27 cellular contexts compared by ENCODE assay signal in the genomic region with DNA sequence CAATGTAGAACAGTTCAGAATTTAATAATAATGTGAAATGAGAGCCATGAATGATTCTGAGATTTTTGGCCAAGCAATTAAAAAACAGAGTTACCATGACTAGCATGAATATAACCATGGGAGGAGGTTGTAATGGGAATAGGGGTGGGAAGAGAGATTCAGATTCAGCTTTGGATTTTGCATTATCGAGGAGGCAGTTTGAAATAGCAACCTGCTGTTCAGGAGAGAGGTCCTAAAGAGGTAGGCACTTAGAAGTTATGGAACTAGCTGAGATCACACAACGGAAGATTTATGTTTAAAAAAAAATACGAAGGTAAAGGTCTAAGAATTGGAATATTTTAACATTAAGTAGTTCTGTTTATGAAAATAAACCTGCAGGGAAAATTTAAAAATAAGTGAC.
"Had no signal": no experiment of that assay in that cellular context is flagged by ENCODE, and none has a peak within 500 bp of the region (broad histone marks: within the 10 kb centered on the region; RNA-seq: fewer than 3 reads in every experiment).

No MANE protein-coding gene starts in this region.

- H3K27me3 ChIP-seq: neural progenitor cell, ovary, right lobe of liver, sigmoid colon, stomach, thyroid gland, tibial nerve, upper lobe of left lung, vagina had no signal

- H3K4me3 Mint-ChIP-seq: natural killer cell; nephron; neural progenitor cell; stimulated activated effector memory CD8-positive, alpha-beta T cell treated with anti-CD3 and anti-CD28 coated beads, Interleukin-12 subunit alpha, Interleukin-12 subunit beta, amount 100 ng/mL, for 72 hours; stimulated activated naive B cell treated with anti-CD40 and anti-IgM and Interleukin-4, amounts not matched to agents 10 μg/mL and 1 μg/mL and 100 μg/mL, for 72 hours; stimulated activated naive CD8-positive, alpha-beta T cell treated with anti-CD3 and anti-CD28 coated beads, Interleukin-15, Interleukin-2, amounts not matched to agents 100 ng/mL and 50 ng/mL, for 24 hours had no signal

- H3K9me3 Mint-ChIP-seq: nephron; neural progenitor cell; stimulated activated naive B cell treated with anti-CD40 and anti-IgM and Interleukin-4, amounts not matched to agents 10 μg/mL and 1 μg/mL and 100 μg/mL, for 72 hours; stimulated activated naive CD8-positive, alpha-beta T cell treated with anti-CD3 and anti-CD28 coated beads, Interleukin-15, Interleukin-2, amounts not matched to agents 100 ng/mL and 50 ng/mL, for 24 hours had no signal

- H3K27ac Mint-ChIP-seq: natural killer cell; nephron; neural progenitor cell; progenitor cell of endocrine pancreas; stimulated activated effector memory CD8-positive, alpha-beta T cell treated with anti-CD3 and anti-CD28 coated beads, Interleukin-12 subunit alpha, Interleukin-12 subunit beta, amount 100 ng/mL, for 72 hours; stimulated activated naive B cell treated with anti-CD40 and anti-IgM and Interleukin-4, amounts not matched to agents 10 μg/mL and 1 μg/mL and 100 μg/mL, for 72 hours; stimulated activated naive CD8-positive, alpha-beta T cell treated with anti-CD3 and anti-CD28 coated beads, Interleukin-15, Interleukin-2, amounts not matched to agents 100 ng/mL and 50 ng/mL, for 24 hours had no signal

- H3K4me3 ChIP-seq: neural progenitor cell, ovary, psoas muscle, right lobe of liver, sigmoid colon, stomach, thoracic aorta, thyroid gland, tibial nerve, upper lobe of left lung, vagina had no signal

- H3K36me3 Mint-ChIP-seq: natural killer cell; neural progenitor cell; stimulated activated effector memory CD8-positive, alpha-beta T cell treated with anti-CD3 and anti-CD28 coated beads, Interleukin-12 subunit alpha, Interleukin-12 subunit beta, amount 100 ng/mL, for 72 hours; stimulated activated naive B cell treated with anti-CD40 and anti-IgM and Interleukin-4, amounts not matched to agents 10 μg/mL and 1 μg/mL and 100 μg/mL, for 72 hours had no signal

- H3K27ac ChIP-seq: neural progenitor cell, ovary, parathyroid adenoma, psoas muscle, right lobe of liver, sigmoid colon, stomach, thoracic aorta, thyroid gland, tibial nerve, upper lobe of left lung, vagina had no signal

- H3K36me3 ChIP-seq: neural progenitor cell, ovary, right lobe of liver, sigmoid colon, stomach, thoracic aorta, thyroid gland, tibial nerve, upper lobe of left lung, vagina had no signal

- DNase-seq: natural killer cell; occipital lobe; ovary; posterior cingulate gyrus; psoas muscle; right lobe of liver; sigmoid colon; small intestine; stimulated activated CD4-positive, alpha-beta T cell treated with anti-CD3 and anti-CD28 coated beads, Interleukin-15, amount 100 ng/mL, for 24 hours; stimulated activated CD4-positive, alpha-beta T cell treated with anti-CD3 and anti-CD28 coated beads, Interleukin-2, amount 100 ng/mL, for 24 hours; stimulated activated CD4-positive, alpha-beta T cell treated with anti-CD3 and anti-CD28 coated beads, Interleukin-2, amount 100 ng/mL, for 48 hours; stimulated activated CD4-positive, alpha-beta T cell treated with anti-CD3 and anti-CD28 coated beads, Interleukin-4, amount 100 ng/mL, for 24 hours; stimulated activated naive B cell treated with anti-CD40 and anti-IgM and Interleukin-4, amounts not matched to agents 10 μg/mL and 1 μg/mL and 100 μg/mL, for 72 hours; stimulated activated naive CD4-positive, alpha-beta T cell treated with Interleukin-2 at 50 U/mL for 16 hours; stomach; thyroid gland; trophoblast cell; upper lobe of left lung had no signal

- H3K9me3 ChIP-seq: ovary, psoas muscle, right lobe of liver, sigmoid colon, stomach, thoracic aorta, thyroid gland, tibial nerve, upper lobe of left lung, vagina had no signal

- H3K4me1 ChIP-seq: neural progenitor cell, parathyroid adenoma, psoas muscle, right lobe of liver, sigmoid colon, thyroid gland, tibial nerve, upper lobe of left lung, vagina had no signal

- H3K4me1 Mint-ChIP-seq: natural killer cell; nephron; neural progenitor cell; stimulated activated effector memory CD8-positive, alpha-beta T cell treated with anti-CD3 and anti-CD28 coated beads, Interleukin-12 subunit alpha, Interleukin-12 subunit beta, amount 100 ng/mL, for 72 hours; stimulated activated naive B cell treated with anti-CD40 and anti-IgM and Interleukin-4, amounts not matched to agents 10 μg/mL and 1 μg/mL and 100 μg/mL, for 72 hours had no signal

- H3K27me3 Mint-ChIP-seq: progenitor cell of endocrine pancreas; stimulated activated naive B cell treated with anti-CD40 and anti-IgM and Interleukin-4, amounts not matched to agents 10 μg/mL and 1 μg/mL and 100 μg/mL, for 72 hours; stimulated activated naive CD8-positive, alpha-beta T cell treated with anti-CD3 and anti-CD28 coated beads, Interleukin-15, Interleukin-2, amounts not matched to agents 100 ng/mL and 50 ng/mL, for 24 hours had no signal

- ATAC-seq: natural killer cell; psoas muscle; right lobe of liver; stimulated activated effector memory CD8-positive, alpha-beta T cell treated with anti-CD3 and anti-CD28 coated beads, Interleukin-12 subunit alpha, Interleukin-12 subunit beta, amount 100 ng/mL, for 72 hours; stimulated activated naive B cell treated with anti-CD40 and anti-IgM and Interleukin-4, amounts not matched to agents 10 μg/mL and 1 μg/mL and 100 μg/mL, for 72 hours had no signal
